8 cellular contexts compared by ENCODE assay signal in the genomic region with DNA sequence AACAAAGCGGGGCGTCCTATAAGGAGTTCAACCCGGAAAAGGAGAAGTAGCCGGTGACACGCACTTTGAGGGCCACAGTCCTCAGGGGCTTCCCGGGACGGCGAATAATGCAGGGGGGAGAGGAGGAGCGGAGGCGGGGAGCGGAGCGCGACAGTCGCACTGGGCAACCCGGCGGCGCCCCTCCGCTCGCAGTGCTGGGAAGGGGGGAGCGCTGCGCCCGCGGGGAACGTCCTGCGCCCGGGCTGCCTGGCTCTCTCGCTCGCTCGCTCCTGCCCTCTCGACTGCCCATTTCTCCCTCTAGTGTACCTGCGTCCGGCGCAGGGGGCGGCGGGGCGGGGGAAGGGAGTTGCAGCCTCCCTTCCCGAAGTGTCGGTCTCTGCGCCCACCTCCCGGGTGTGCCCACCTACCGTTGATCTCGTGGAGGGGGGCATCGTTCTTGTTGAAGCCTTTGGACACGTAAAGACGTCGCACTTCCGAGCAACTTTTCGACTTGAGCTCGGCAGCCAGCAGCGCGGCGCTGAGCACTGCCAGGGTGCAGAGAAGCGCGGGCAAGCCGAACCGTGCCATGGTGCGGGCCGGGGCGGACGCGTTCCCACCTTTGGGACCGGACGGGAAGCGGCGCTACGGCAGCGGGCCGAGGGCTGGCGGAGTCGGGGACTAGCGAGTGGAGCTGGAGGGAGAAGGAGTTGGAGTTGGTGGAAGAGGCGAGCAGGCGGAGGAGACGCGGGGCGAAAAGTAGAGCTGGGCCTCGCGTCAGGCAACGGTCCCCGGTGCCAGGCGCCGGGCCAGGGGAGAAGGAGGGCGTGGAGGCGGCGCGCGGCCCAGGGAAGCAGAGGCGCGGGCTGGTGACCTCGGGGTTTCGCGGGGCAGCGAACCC. TPM values are rescaled to one million over a fixed set of nuclear protein-coding genes. Genes with fewer than 3 reads are reported as not detected.
A peak's percentile ranks its signal among the peaks of the same experiment; 100 is the strongest.
DNase-seq lines count a peak whose midpoint lies in the region; ATAC-seq and TF ChIP-seq lines count a peak whose summit lies in the region.

No MANE protein-coding gene starts in this region.

- peak overlapping the region; percentile 65 for H3K4me3 ChIP-seq in AG04449 (ENCODE audit: low read depth, low read length)
- H3K4me3 ChIP-seq in HAP-1: peak overlapping the region; percentile 87
- peak overlapping the region; percentile 57 for H3K4me3 ChIP-seq in astrocyte of the spinal cord (ENCODE audit: low read depth, low read length)
- H3K4me3 ChIP-seq in suprapubic skin: peak overlapping the region; percentile 64

- no peaks in the 10 kb centered on the region for H3K9me3 ChIP-seq in HAP-1
- H3K9me3 ChIP-seq in suprapubic skin: no peaks in the 10 kb centered on the region

- in situ Hi-C loops in HAP-1 (cut with MboI; ENCODE audit: low sequenced_read_pairs): no loop called here
- in situ Hi-C loops in astrocyte of the spinal cord (cut with HindIII; ENCODE audit: low sequenced_read_pairs): no loop called here

- DNase-seq in AG04449 (ENCODE audit: low read depth, low spot score): no peak
- peak in 1 of 2 experiments; percentile 48 for DNase-seq in HAP-1 (ENCODE audit: low spot score in 2 of 2)
- no peak for DNase-seq in astrocyte of the spinal cord (ENCODE audit: low read depth, low spot score)
- DNase-seq in kidney tubule cell (ENCODE audit: low spot score): peak; percentile 20
- no peak for DNase-seq in suprapubic skin (ENCODE audit: low spot score in 2 of 2)
- DNase-seq in NCI-H1092 treated with DMSO at 0.1 percent for 48 hours (lab: John Stamatoyannopoulos, UW): no peak
- no peak for DNase-seq in stimulated activated CD8-positive, alpha-beta memory T cell treated with anti-CD3 and anti-CD28 coated beads, Interleukin-4, amount 100 ng/mL, for 48 hours

- TF ChIP-seq POLR2A in suprapubic skin (IDR thresholded peaks at IDR 0.05): no peak

- POLR2A ChIA-PET in AG04449 (lab: Yijun Ruan, JAX): no interaction called here

- H3K4me1 ChIP-seq in HAP-1 (peaks cover 42% of the 10 kb centered on the region), suprapubic skin (no peaks in the 10 kb centered on the region)

- TF ChIP-seq EP300 in suprapubic skin (IDR thresholded peaks at IDR 0.05): no peak

- WGBS in suprapubic skin: 45% methylated on average over 63 of the region's 93 CpGs

- ATAC-seq in HG03565 (IDR thresholded peaks at IDR 0.05; ENCODE audit: unreplicated experiment): no peak

- H3K27ac ChIP-seq in suprapubic skin: peak overlapping the region; percentile 29

- H3K36me3 ChIP-seq in HAP-1 (replicated peaks) (peaks cover 33% of the 10 kb centered on the region), suprapubic skin (no peaks in the 10 kb centered on the region)

- no peaks in the 10 kb centered on the region for H3K27me3 ChIP-seq in HAP-1 (ENCODE audit: low read depth)
- H3K27me3 ChIP-seq in suprapubic skin: no peaks in the 10 kb centered on the region

- TF ChIP-seq CTCF in AG04449 (IDR thresholded peaks at IDR 0.05; ENCODE audit: insufficient read depth, low read length, missing control alignments): no peak
- TF ChIP-seq CTCF in astrocyte of the spinal cord (IDR thresholded peaks at IDR 0.05; ENCODE audit: low read depth, low read length): no peak
- TF ChIP-seq CTCF in suprapubic skin (IDR thresholded peaks at IDR 0.05): no peak

- CTCF ChIA-PET in AG04449 (lab: Yijun Ruan, JAX): interaction anchor here (1.2 kb wide), 1 partner anchor 81 kb away, joined by 3 read pairs; no protein-coding TSS in a partner anchor

RNA-seq across cellular contexts. Expression of a gene that starts 0.7 kb away (rescaled TPM):
- total RNA-seq in suprapubic skin: 1 to 10 TPM; 2.3 to 4.1 (median 3.1) TPM
